ENCODE assay signal across 8 cellular contexts in the genomic region with DNA sequence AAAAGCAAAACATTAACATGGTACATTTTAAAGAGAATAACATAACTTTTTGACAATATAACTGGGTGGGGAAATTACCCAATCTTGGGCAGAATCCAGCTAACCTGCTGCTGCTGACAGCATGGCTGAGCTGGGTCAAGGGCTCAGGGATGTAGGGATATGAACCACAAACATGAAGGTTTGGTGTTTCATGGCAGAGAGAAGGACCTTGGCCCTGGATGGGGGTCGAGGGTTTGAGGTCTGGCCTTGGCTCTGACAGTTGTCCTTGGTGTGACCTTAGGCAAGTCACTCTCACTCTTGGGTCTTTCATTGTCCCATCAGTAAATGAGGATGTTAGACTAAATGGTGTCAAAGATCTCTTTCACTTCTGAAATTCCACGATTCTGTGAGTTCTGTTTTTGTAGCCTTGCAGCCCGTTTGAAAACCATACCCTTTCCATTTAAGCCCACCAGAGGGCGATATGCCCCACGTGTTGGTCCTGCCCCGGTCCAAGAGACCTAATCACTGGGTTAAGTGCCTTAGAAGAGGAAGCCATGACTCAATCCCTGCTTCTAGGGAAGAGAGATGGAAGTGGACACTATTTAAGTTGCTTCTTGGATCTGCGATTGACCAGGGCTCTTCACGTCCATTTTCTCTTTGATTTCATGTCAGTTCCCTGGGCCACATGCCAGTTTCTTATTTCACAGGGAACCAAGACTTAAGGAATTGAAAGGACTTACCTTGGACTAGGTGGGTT. TPM values are rescaled to one million over a fixed set of nuclear protein-coding genes. Genes with fewer than 3 reads are reported as not detected.
DNase-seq lines count a peak whose midpoint lies in the region; ATAC-seq and TF ChIP-seq lines count a peak whose summit lies in the region.

No MANE protein-coding gene starts in this region.

- H3K27ac ChIP-seq in mesenchymal stem cell (ENCODE audit: low read length, poor library complexity, severe bottlenecking): no peak overlapping the region

- H3K36me3 ChIP-seq in mesenchymal stem cell (ENCODE audit: control insufficient read depth in 1 of 2, insufficient read depth in 2 of 2, low read depth in 1 of 2, low read length in 2 of 2): no peaks in the 10 kb centered on the region

- peak overlapping the region in 1 of 2 experiments; percentile 61 for H2BK12ac ChIP-seq in mesenchymal stem cell (ENCODE audit: low read length in 2 of 2)

- no peak overlapping the region for H3K4me2 ChIP-seq in mesenchymal stem cell (ENCODE audit: low read length, poor library complexity, severe bottlenecking)

- peak overlapping the region; percentile 72 for H3K9ac ChIP-seq in mesenchymal stem cell (ENCODE audit: low read length)

- peaks cover 32 to 35% of the 10 kb centered on the region in 2 donors for H3K4me1 Mint-ChIP-seq in effector memory CD8-positive, alpha-beta T cell (ENCODE audit: low read depth in 2 of 2)

- no peak overlapping the region for H2BK15ac ChIP-seq in mesenchymal stem cell (ENCODE audit: low read depth, poor library complexity, severe bottlenecking)

- no peak overlapping the region for H2BK5ac ChIP-seq in mesenchymal stem cell (ENCODE audit: low read depth, low read length, poor library complexity, severe bottlenecking)

- no peak overlapping the region for H3K23ac ChIP-seq in mesenchymal stem cell (ENCODE audit: low read length in 2 of 2)

- 24% methylated on average over 8 of the region's 8 CpGs for WGBS in mesenchymal stem cell

- H3K27me3 Mint-ChIP-seq in effector memory CD8-positive, alpha-beta T cell: no peaks in the 10 kb centered on the region

- H3K9me3 Mint-ChIP-seq in effector memory CD8-positive, alpha-beta T cell: no peaks in the 10 kb centered on the region

- no peaks in the 10 kb centered on the region for H3K27me3 ChIP-seq in mesenchymal stem cell (ENCODE audit: control insufficient read depth in 1 of 2, insufficient read depth in 1 of 2, low read length in 2 of 2)

- no peak overlapping the region for H2BK120ac ChIP-seq in mesenchymal stem cell (ENCODE audit: low read depth, low read length)

- no peak overlapping the region for H2AFZ ChIP-seq in mesenchymal stem cell (ENCODE audit: low read depth, low read length)

- ATAC-seq in HG03469 (IDR thresholded peaks at IDR 0.05; ENCODE audit: unreplicated experiment) (peak; percentile 52), HG02623 (IDR thresholded peaks at IDR 0.05; ENCODE audit: unreplicated experiment) (no peak)
- ATAC-seq in effector memory CD8-positive, alpha-beta T cell (replicated peaks): peak; percentile 80

- H2AK5ac ChIP-seq in mesenchymal stem cell (ENCODE audit: low read length, severe bottlenecking): peak overlapping the region; percentile 94

- H3K18ac ChIP-seq in mesenchymal stem cell (ENCODE audit: low read depth in 1 of 2, low read length in 2 of 2): peak overlapping the region; percentile 50 to 80

- TF ChIP-seq CTCF in GM12864 (IDR thresholded peaks at IDR 0.05; ENCODE audit: low read depth, low read length, missing control alignments): peak; percentile 78

- peaks cover 3% of the 10 kb centered on the region for H3K36me3 Mint-ChIP-seq in effector memory CD8-positive, alpha-beta T cell (ENCODE audit: insufficient read depth)

- H3K4ac ChIP-seq in mesenchymal stem cell (ENCODE audit: low read depth in 1 of 2, low read length in 2 of 2): peak overlapping the region; percentile 11 to 75

- H3K4me3 Mint-ChIP-seq in effector memory CD8-positive, alpha-beta T cell: no peak overlapping the region

- no peaks in the 10 kb centered on the region for H3K9me3 ChIP-seq in mesenchymal stem cell (ENCODE audit: control insufficient read depth, low read length)

- peak overlapping the region; percentile 59 for H4K91ac ChIP-seq in mesenchymal stem cell (ENCODE audit: low read length)

- H3K27ac Mint-ChIP-seq in effector memory CD8-positive, alpha-beta T cell: peak overlapping the region; percentile 38 to 89

- no peaks in the 10 kb centered on the region for H3K79me1 ChIP-seq in mesenchymal stem cell (replicated peaks; ENCODE audit: low read length, poor library complexity, severe bottlenecking)

- peak overlapping the region; percentile 73 for H4K8ac ChIP-seq in mesenchymal stem cell (ENCODE audit: low read length)

- H3K4me1 ChIP-seq in mesenchymal stem cell (ENCODE audit: control insufficient read depth, insufficient read depth, low read depth, low read length): peaks cover 3% of the 10 kb centered on the region

- H3K4me3 ChIP-seq in GM12864 (ENCODE audit: low read depth, low read length) (no peak overlapping the region), mesenchymal stem cell (ENCODE audit: insufficient read depth in 1 of 2, low read depth in 1 of 2, low read length in 2 of 2) (no peak overlapping the region)

- DNase-seq in GM12864 (ENCODE audit: low read depth): peak; percentile 25
- DNase-seq in NOMO-1 treated with dmso at 0.1 percent for 144 hours (lab: John Stamatoyannopoulos, UW; ENCODE audit: unreplicated experiment): peak; percentile 85
- DNase-seq in activated CD8-positive, alpha-beta memory T cell treated with anti-CD3 and anti-CD28 coated beads for 24 hours: peak; percentile 83
- peak; percentile 70 to 74 (median 71) for DNase-seq in effector memory CD8-positive, alpha-beta T cell
- peak; percentile 89 for DNase-seq in mesenchymal stem cell
- peak; percentile 43 to 59 for DNase-seq in stimulated activated CD8-positive, alpha-beta memory T cell treated with anti-CD3 and anti-CD28 coated beads, Interleukin-7, amount 100 ng/mL, for 1 hour (ENCODE audit: low read depth in 2 of 2)

- no peak overlapping the region for H3K14ac ChIP-seq in mesenchymal stem cell (ENCODE audit: low read length in 2 of 2)

RNA-seq across cellular contexts. Expression of gene TEX48, which starts 56.8 kb away (rescaled TPM):
- polyA plus RNA-seq in mesenchymal stem cell (2013, experiment 1 of 2): not detected
- polyA plus RNA-seq in mesenchymal stem cell (2013, experiment 2 of 2): not detected

Comparison
In these comparisons a context has a peak if more than half of its experiments do, and no peak if none do; other contexts are left out.
1. DNase-seq: peak in every context shown above with its lines; median percentile 89 in mesenchymal stem cell; 85 in NOMO-1 treated with dmso at 0.1 percent for 144 hours; 83 in activated CD8-positive, alpha-beta memory T cell treated with anti-CD3 and anti-CD28 coated beads for 24 hours; 71 in effector memory CD8-positive, alpha-beta T cell; 51 in stimulated activated CD8-positive, alpha-beta memory T cell treated with anti-CD3 and anti-CD28 coated beads, Interleukin-7, amount 100 ng/mL, for 1 hour; 25 in GM12864.